8 cellular contexts compared by ENCODE assay signal in genomic region chr15:40763801-40764765, GRCh38. TPM values are rescaled to one million over a fixed set of nuclear protein-coding genes. Genes with fewer than 3 reads are reported as not detected.
A peak's percentile ranks its signal among the peaks of the same experiment; 100 is the strongest.
DNase-seq lines count a peak whose midpoint lies in the region; ATAC-seq and TF ChIP-seq lines count a peak whose summit lies in the region.

Gene GCHFR, plus strand, starts transcription at chr15:40764068. Its CDS starts 113 bp downstream, at chr15:40764181.

- peak within 1 kb of the TSS; percentile 76 to 94 for H3K27ac Mint-ChIP-seq in stimulated activated naive CD8-positive, alpha-beta T cell treated with anti-CD3 and anti-CD28 coated beads, Interleukin-15, amount 100 ng/mL, for 72 hours

- H3K4me3 ChIP-seq in GM08714 (ENCODE audit: low read length), result peak within 1 kb of the TSS; percentile 25; the same call in 1 of the 2 replicates
- H3K4me3 ChIP-seq in H7 (ENCODE audit: insufficient read depth, low read depth, low read length), result peak within 1 kb of the TSS; percentile 78
- H3K4me3 ChIP-seq in mucosa of descending colon, result peak within 1 kb of the TSS; percentile 12

- intact Hi-C loops in mucosa of descending colon (cut with DNase I, micrococcal nuclease), result no loop called here

- peak; percentile 79 for ATAC-seq in mucosa of descending colon
- ATAC-seq in stimulated activated naive CD8-positive, alpha-beta T cell treated with anti-CD3 and anti-CD28 coated beads, Interleukin-15, amount 100 ng/mL, for 72 hours, result peak; percentile 68

- H3K9me3 Mint-ChIP-seq in stimulated activated naive CD8-positive, alpha-beta T cell treated with anti-CD3 and anti-CD28 coated beads, Interleukin-15, amount 100 ng/mL, for 72 hours, result no peaks in the 10 kb centered on the region

- DNase-seq in H7 (peak; percentile 95), NCI-H2196 (lab: John Stamatoyannopoulos, UW; ENCODE audit: unreplicated experiment) (peak; percentile 70), epidermal melanocyte (ENCODE audit: insufficient read length, low spot score) (peak; percentile 68), mucosa of descending colon (peak; percentile 85 to 91 (median 91)), NCI-H2171 treated with DMSO at 0.1 percent for 48 hours (lab: John Stamatoyannopoulos, UW) (no peak)
- DNase-seq in activated CD8-positive, alpha-beta memory T cell treated with anti-CD3 and anti-CD28 coated beads for 48 hours (ENCODE audit: low read depth in 2 of 3, low spot score in 2 of 3), result peak; percentile 40 to 46 (median 45)
- peak; percentile 74 to 79 for DNase-seq in stimulated activated naive CD8-positive, alpha-beta T cell treated with anti-CD3 and anti-CD28 coated beads, Interleukin-15, amount 100 ng/mL, for 72 hours

- peaks cover 65% of the 10 kb centered on the region for H3K4me1 Mint-ChIP-seq in stimulated activated naive CD8-positive, alpha-beta T cell treated with anti-CD3 and anti-CD28 coated beads, Interleukin-15, amount 100 ng/mL, for 72 hours

- no peaks in the 10 kb centered on the region for H3K9me3 ChIP-seq in mucosa of descending colon

- no peak for TF ChIP-seq CTCF in mucosa of descending colon (IDR thresholded peaks at IDR 0.05)

- peak within 1 kb of the TSS; percentile 94 to 95 for H3K4me3 Mint-ChIP-seq in stimulated activated naive CD8-positive, alpha-beta T cell treated with anti-CD3 and anti-CD28 coated beads, Interleukin-15, amount 100 ng/mL, for 72 hours

- H3K27me3 ChIP-seq in H7 (ENCODE audit: control insufficient read depth, insufficient read depth, low read length), result no peaks in the 10 kb centered on the region; the same call in 1 of the 2 replicates

- peaks cover 40% of the 10 kb centered on the region for H3K4me1 ChIP-seq in mucosa of descending colon (ENCODE audit: low read depth)

- no peaks in the 10 kb centered on the region for H3K27me3 Mint-ChIP-seq in stimulated activated naive CD8-positive, alpha-beta T cell treated with anti-CD3 and anti-CD28 coated beads, Interleukin-15, amount 100 ng/mL, for 72 hours

- H3K36me3 ChIP-seq in H7 (replicated peaks; ENCODE audit: control insufficient read depth, insufficient read depth, low read length) (peaks cover 1% of the 10 kb centered on the region), mucosa of descending colon (ENCODE audit: low read depth) (no peaks in the 10 kb centered on the region)

RNA-seq across cellular contexts. Expression of gene GCHFR, which starts in this region (rescaled TPM):
- total RNA-seq in H7 (2014; rRNA removed; shearing (Covaris generic)), result 58.3 and 60.9 TPM in 2 replicates
- 10 to 100 TPM; 12.0 to 25.5 (median 18.2) TPM for total RNA-seq in mucosa of descending colon

Comparison
In these comparisons a context has a peak if more than half of its experiments do, and no peak if none do; other contexts are left out.
1. H3K4me3 ChIP-seq: peak in every context shown above with its lines; median percentile 78 in H7; 25 in GM08714; 12 in mucosa of descending colon.